ENCODE assay signal across 29 cellular contexts in genomic region chr15:74692327-74692726, GRCh38. TPM values are rescaled to one million over a fixed set of nuclear protein-coding genes. Genes with fewer than 3 reads are reported as not detected.
DNase-seq lines count a peak whose midpoint lies in the region; ATAC-seq, FAIRE-seq and TF ChIP-seq lines count a peak whose summit lies in the region.
"Had no signal": no experiment of that assay in that cellular context is flagged by ENCODE, and none has a peak within 500 bp of the region (broad histone marks: within the 10 kb centered on the region; RNA-seq: fewer than 3 reads in every experiment).

No MANE protein-coding gene starts in this region.

- H3K4me1 Mint-ChIP-seq in neural crest cell (peaks cover 29% of the 10 kb centered on the region), immature natural killer cell (peaks cover 37 to 66% of the 10 kb centered on the region in 2 donors)

- H3K4me2 ChIP-seq in HepG2 (ENCODE audit: low read depth, low read length), result no peak overlapping the region
- H3K4me2 ChIP-seq: A549, GM23338 had no signal

- ATAC-seq in HepG2 (no peak), right lobe of liver (no peak), GM18517 (IDR thresholded peaks at IDR 0.05; ENCODE audit: unreplicated experiment) (no peak)
- ATAC-seq: A549, GM23338, HCT116 had no signal

- BruUV-seq in HepG2 (replicated peaks; lab: Mats Ljungman, UMichigan), result no TSS peak

- H3K4me3 Mint-ChIP-seq in neural crest cell (peak overlapping the region; percentile 14), immature natural killer cell (no peak overlapping the region)
- H3K4me3 Mint-ChIP-seq: CD14-positive monocyte, GM23338, H9, HFFc6 had no signal

- no peak for TF ChIP-seq RAD21 in HepG2 (CRISPR knock-in tag; IDR thresholded peaks at IDR 0.05)

- H3K27ac Mint-ChIP-seq in neural crest cell (ENCODE audit: unreplicated experiment) (no peak overlapping the region), immature natural killer cell (peak overlapping the region in 1 of 6 donors; percentile 39)
- H3K27ac Mint-ChIP-seq: CD14-positive monocyte, GM23338, H9, HFFc6 had no signal

- H3K27me3 ChIP-seq in HepG2 (ENCODE audit: control insufficient read depth in 1 of 2, insufficient read depth in 2 of 2, low read length in 2 of 2) (peaks cover 0 to 4% of the 10 kb centered on the region in 2 experiments; a peak in 2 of 5 replicates), right lobe of liver (no peaks in the 10 kb centered on the region)
- H3K27me3 ChIP-seq: BE2C; BLaER1 treated with 17β-estradiol and CSF1 and Interleukin-3, amounts not matched to agents 10 nM and 100 nM had no signal

- peaks cover 74% of the 10 kb centered on the region for H3K79me2 ChIP-seq in HepG2 (ENCODE audit: insufficient read depth, low read length)

- peaks cover 35% of the 10 kb centered on the region for H3K4me1 ChIP-seq in HepG2 (ENCODE audit: insufficient read depth, low read length)
- H3K4me1 ChIP-seq in right lobe of liver, result peaks cover 0 to 13% (median 0%) of the 10 kb centered on the region in 4 donors
- H3K4me1 ChIP-seq: BE2C had no signal

- no peak for TF ChIP-seq POLR2A in HepG2 (IDR thresholded peaks at IDR 0.05; ENCODE audit: insufficient read depth in 1 of 2, low read depth in 2 of 2, low read length in 2 of 2)
- no peak for TF ChIP-seq POLR2A in right lobe of liver (IDR thresholded peaks at IDR 0.05)

- DNase-seq in HepG2 (ENCODE audit: low spot score), result no peak
- DNase-seq in right lobe of liver, result no peak
- DNase-seq in MV-4-11 (lab: John Stamatoyannopoulos, UW), result peak; percentile 21
- DNase-seq in neural crest cell (ENCODE audit: low read depth, low spot score), result no peak
- DNase-seq in immature natural killer cell, result no peak
- no peak for DNase-seq in NCI-H146 treated with DMSO at 0.1 percent for 48 hours (lab: John Stamatoyannopoulos, UW; ENCODE audit: unreplicated experiment)
- DNase-seq: 8988T; ACHN; AML-193; BE2C; Calu3; CD4-positive, alpha-beta memory T cell; COR-L47; DMS53; DMS79 treated with DMSO at 0.1 percent for 48 hours; GF-D8; H9; HFFc6 had no signal

- CTCF ChIA-PET in HepG2 (lab: Yijun Ruan, JAX; ENCODE audit: low intra/inter-chr PET ratio, low total read pairs), result no interaction called here

- H3K36me3 Mint-ChIP-seq in neural crest cell (ENCODE audit: low read depth) (no peaks in the 10 kb centered on the region), immature natural killer cell (peaks cover 0 to 7% (median 3%) of the 10 kb centered on the region in 3 donors)

- TF ChIP-seq EP300 in HepG2 (IDR thresholded peaks at IDR 0.05; ENCODE audit: low read depth in 2 of 2, low read length in 2 of 2), result no peak
- TF ChIP-seq EP300 in HepG2 (CRISPR knock-in tag; IDR thresholded peaks at IDR 0.05; ENCODE audit: borderline replicate concordance), result no peak

- no peaks in the 10 kb centered on the region for H4K20me1 ChIP-seq in HepG2 (ENCODE audit: insufficient read depth, low read length)

- intact Hi-C loops in HepG2 (cut with micrococcal nuclease; ENCODE audit: unreplicated experiment), result no loop called here
- intact Hi-C loops in right lobe of liver (cut with DNase I), result no loop called here

- no peak overlapping the region for H2AFZ ChIP-seq in HepG2 (ENCODE audit: low read length)
- H2AFZ ChIP-seq: GM23338 had no signal

- H3K27me3 Mint-ChIP-seq in neural crest cell (ENCODE audit: low read depth) (peaks cover 3% of the 10 kb centered on the region), immature natural killer cell (ENCODE audit: low read depth in 3 of 3) (peaks cover 5 to 14% (median 9%) of the 10 kb centered on the region in 3 donors)
- H3K27me3 Mint-ChIP-seq: CD4-positive, alpha-beta memory T cell had no signal

- H3K36me3 ChIP-seq in HepG2 (replicated peaks in 1 of 2; ENCODE audit: control insufficient read depth in 1 of 2, insufficient read depth in 2 of 2, low read length in 2 of 2) (peaks cover 0 to 7% of the 10 kb centered on the region in 2 experiments; a peak in 1 of 5 replicates), right lobe of liver (no peaks in the 10 kb centered on the region)
- H3K36me3 ChIP-seq: BE2C had no signal

- no peak for FAIRE-seq in HepG2 (lab: Jason Lieb, UNC)
- FAIRE-seq: A549, GM12891, GM18507 had no signal

- 100% methylated on average over 1 of the region's 1 CpG for WGBS in HepG2 (ENCODE audit: low lambda C conversion rate)
- WGBS in right lobe of liver (ENCODE audit: insufficient coverage, low coverage, low lambda C conversion rate, missing lambda C conversion rate), result 83% methylated on average over 1 of the region's 1 CpG

- POLR2A ChIA-PET in HepG2 (lab: Yijun Ruan, JAX), result no interaction called here

- no peak overlapping the region for H3K27ac ChIP-seq in HepG2 (ENCODE audit: extremely low read length, insufficient read depth, low read length)
- H3K27ac ChIP-seq in right lobe of liver, result no peak overlapping the region
- H3K27ac ChIP-seq: A549; BLaER1 treated with 17β-estradiol and CSF1 and Interleukin-3, amounts not matched to agents 10 nM and 100 nM had no signal

- H3K4me3 ChIP-seq in HepG2 (replicated peaks in 1 of 3; ENCODE audit: insufficient read depth in 1 of 3, low read depth in 2 of 3, low read length in 3 of 3) (no peak overlapping the region), right lobe of liver (no peak overlapping the region)
- H3K4me3 ChIP-seq: A549; BLaER1 treated with 17β-estradiol and CSF1 and Interleukin-3, amounts not matched to agents 10 nM and 100 nM; GM23338 had no signal

- in situ Hi-C loops in HepG2 (cut with HindIII; ENCODE audit: extremely low pct_ligation_motif_present, low pct_unique_long_range_greater_than_20kb), result no loop called here

- no peak overlapping the region for H3K9ac ChIP-seq in HepG2 (ENCODE audit: insufficient read depth, low read depth, low read length)
- H3K9ac ChIP-seq: BLaER1 treated with 17β-estradiol and CSF1 and Interleukin-3, amounts not matched to agents 10 nM and 100 nM had no signal

- no peak for TF ChIP-seq CTCF in HepG2 (CRISPR knock-in tag; IDR thresholded peaks at IDR 0.05)
- no peak for TF ChIP-seq CTCF in right lobe of liver (IDR thresholded peaks at IDR 0.05)
- no peak for TF ChIP-seq CTCF in neural crest cell (conservative IDR thresholded peaks at IDR 0.05)

- H3K9me3 Mint-ChIP-seq in neural crest cell (no peaks in the 10 kb centered on the region), immature natural killer cell (no peaks in the 10 kb centered on the region)
- H3K9me3 Mint-ChIP-seq: CD4-positive, alpha-beta memory T cell; GM23338; H9; HFFc6 had no signal

- no peaks in the 10 kb centered on the region for H3K9me3 ChIP-seq in HepG2 (ENCODE audit: low read length)
- no peaks in the 10 kb centered on the region for H3K9me3 ChIP-seq in right lobe of liver
- H3K9me3 ChIP-seq: A549; BE2C; BLaER1 treated with 17β-estradiol and CSF1 and Interleukin-3, amounts not matched to agents 10 nM and 100 nM had no signal

RNA-seq across cellular contexts. Expression of gene EDC3, which starts 3.5 kb away (rescaled TPM):
- 17.4 and 24.3 TPM in 2 replicates for total RNA-seq in HepG2 (2016; rRNA removed; fragmentation: Illumina TruSeq; extraction: Trizol)
- total RNA-seq in HepG2 (2016; cell fraction: cytosol; rRNA removed; fragmentation: Illumina TruSeq; extraction: Trizol; ENCODE audit: low read depth), result 24.4 and 37.5 TPM in 2 replicates
- 16.8 and 20.8 TPM in 2 replicates for total RNA-seq in HepG2 (2016; cell fraction: insoluble cytoplasmic fraction; rRNA removed; fragmentation: Illumina TruSeq; extraction: Trizol)
- 12.3 and 12.5 TPM in 2 replicates for total RNA-seq in HepG2 (2016; cell fraction: membrane; rRNA removed; fragmentation: Illumina TruSeq; extraction: Trizol)
- 25.1 and 27.9 TPM in 2 replicates for total RNA-seq in HepG2 (2016; cell fraction: nucleus; rRNA removed; fragmentation: Illumina TruSeq; extraction: Trizol)
- 32.0 and 40.9 TPM in 2 replicates for polyA plus RNA-seq in HepG2 (2011; rRNA removed)
- 24.9 and 25.8 TPM in 2 replicates for polyA plus RNA-seq in HepG2 (2011; cell fraction: cytosol; rRNA removed)
- polyA plus RNA-seq in HepG2 (2011; cell fraction: nucleus; rRNA removed), result 48.2 and 53.0 TPM in 2 replicates
- 21.6 and 24.3 TPM in 2 replicates for polyA plus RNA-seq in HepG2 (2012)
- 2.8 TPM in 2 replicates for polyA plus RNA-seq in HepG2 (2016; cell fraction: cytosol; fragmentation: Illumina TruSeq; extraction: Trizol; ENCODE audit: low read depth)
- polyA plus RNA-seq in HepG2 (2016; cell fraction: insoluble cytoplasmic fraction; fragmentation: Illumina TruSeq; extraction: Trizol; ENCODE audit: low read depth), result 33.6 and 38.5 TPM in 2 replicates
- polyA plus RNA-seq in HepG2 (2016; cell fraction: membrane; fragmentation: Illumina TruSeq; extraction: Trizol; ENCODE audit: low read depth), result 5.3 and 6.3 TPM in 2 replicates
- 42.7 and 44.8 TPM in 2 replicates for polyA plus RNA-seq in HepG2 (2016; cell fraction: nucleus; fragmentation: Illumina TruSeq; extraction: Trizol; ENCODE audit: insufficient read depth, low read depth)
- polyA minus RNA-seq in HepG2 (2011; rRNA and poly(A)+ RNA removed; ENCODE audit: low replicate concordance), result 107 and 153 TPM in 2 replicates
- 20.9 and 36.0 TPM in 2 replicates for polyA minus RNA-seq in HepG2 (2011; cell fraction: cytosol; rRNA and poly(A)+ RNA removed)
- polyA minus RNA-seq in HepG2 (2011; cell fraction: nucleus; rRNA and poly(A)+ RNA removed), result 46.6 and 50.0 TPM in 2 replicates
- total RNA-seq in right lobe of liver, result 10 to 100 TPM; 10.9 to 16.2 (median 11.8) TPM
- 69.8 and 75.0 TPM in 2 replicates for total RNA-seq in neural crest cell
- polyA plus RNA-seq in immature natural killer cell, result 10 to 100 TPM; 17.4 to 30.4 (median 26.1) TPM

RNA-seq across cellular contexts. Expression of gene CYP1A1, which starts 33.0 kb away (rescaled TPM):
- total RNA-seq in HepG2 (2016; rRNA removed; fragmentation: Illumina TruSeq; extraction: Trizol), result 4.1 and 7.9 TPM in 2 replicates
- 1.3 and 1.7 TPM in 2 replicates for total RNA-seq in HepG2 (2016; cell fraction: cytosol; rRNA removed; fragmentation: Illumina TruSeq; extraction: Trizol; ENCODE audit: low read depth)
- total RNA-seq in HepG2 (2016; cell fraction: insoluble cytoplasmic fraction; rRNA removed; fragmentation: Illumina TruSeq; extraction: Trizol), result 3.5 and 7.6 TPM in 2 replicates
- total RNA-seq in HepG2 (2016; cell fraction: membrane; rRNA removed; fragmentation: Illumina TruSeq; extraction: Trizol), result 3.3 and 3.8 TPM in 2 replicates
- 8.5 and 8.7 TPM in 2 replicates for total RNA-seq in HepG2 (2016; cell fraction: nucleus; rRNA removed; fragmentation: Illumina TruSeq; extraction: Trizol)
- polyA plus RNA-seq in HepG2 (2011; rRNA removed), result 8.0 and 11.0 TPM in 2 replicates
- polyA plus RNA-seq in HepG2 (2011; cell fraction: cytosol; rRNA removed), result 7.0 and 10.8 TPM in 2 replicates
- polyA plus RNA-seq in HepG2 (2011; cell fraction: nucleus; rRNA removed), result 8.4 and 11.9 TPM in 2 replicates
- polyA plus RNA-seq in HepG2 (2012), result 7.0 and 9.5 TPM in 2 replicates
- polyA plus RNA-seq in HepG2 (2016; cell fraction: cytosol; fragmentation: Illumina TruSeq; extraction: Trizol; ENCODE audit: low read depth), result 1.2 TPM in 2 replicates
- polyA plus RNA-seq in HepG2 (2016; cell fraction: insoluble cytoplasmic fraction; fragmentation: Illumina TruSeq; extraction: Trizol; ENCODE audit: low read depth), result 3.4 and 3.6 TPM in 2 replicates
- polyA plus RNA-seq in HepG2 (2016; cell fraction: membrane; fragmentation: Illumina TruSeq; extraction: Trizol; ENCODE audit: low read depth), result 1.9 and 2.1 TPM in 2 replicates
- polyA plus RNA-seq in HepG2 (2016; cell fraction: nucleus; fragmentation: Illumina TruSeq; extraction: Trizol; ENCODE audit: insufficient read depth, low read depth), result 13.4 and 14.2 TPM in 2 replicates
- 2.4 and 6.8 TPM in 2 replicates for polyA minus RNA-seq in HepG2 (2011; rRNA and poly(A)+ RNA removed; ENCODE audit: low replicate concordance)
- polyA minus RNA-seq in HepG2 (2011; cell fraction: cytosol; rRNA and poly(A)+ RNA removed), result 2.5 and 7.8 TPM in 2 replicates
- 1.9 and 5.3 TPM in 2 replicates for polyA minus RNA-seq in HepG2 (2011; cell fraction: nucleus; rRNA and poly(A)+ RNA removed)
- 10 to 100 TPM in 1 of 6 experiments, 1 to 10 TPM in 4, under 1 TPM in 1; 0.31 to 12.5 (median 2.9) TPM for total RNA-seq in right lobe of liver
- total RNA-seq in neural crest cell, result 1.7 and 2.3 TPM in 2 replicates
- not detected for polyA plus RNA-seq in immature natural killer cell
- total RNA-seq: G401, HFFc6 had no signal
- polyA plus RNA-seq: CD14-positive monocyte; CD4-positive, alpha-beta memory T cell had no signal

RNA-seq across cellular contexts. Expression of gene CYP1A2, which starts 56.3 kb away (rescaled TPM):
- total RNA-seq in HepG2 (2016; rRNA removed; fragmentation: Illumina TruSeq; extraction: Trizol) (not detected in 2 replicates), right lobe of liver (100 to 1,000 TPM in 2 of 6 experiments, 10 to 100 TPM in 2, 1 to 10 TPM in 1, under 1 TPM in 1; 0.81 to 235 (median 65.0) TPM), neural crest cell (not detected in 2 replicates)
- total RNA-seq in HepG2 (2016; cell fraction: cytosol; rRNA removed; fragmentation: Illumina TruSeq; extraction: Trizol; ENCODE audit: low read depth), result not detected in 2 replicates
- not detected in 2 replicates for total RNA-seq in HepG2 (2016; cell fraction: insoluble cytoplasmic fraction; rRNA removed; fragmentation: Illumina TruSeq; extraction: Trizol)
- total RNA-seq in HepG2 (2016; cell fraction: membrane; rRNA removed; fragmentation: Illumina TruSeq; extraction: Trizol), result not detected in 2 replicates
- not detected in 2 replicates for total RNA-seq in HepG2 (2016; cell fraction: nucleus; rRNA removed; fragmentation: Illumina TruSeq; extraction: Trizol)
- polyA plus RNA-seq in HepG2 (2011; rRNA removed) (0.07 and 0.09 TPM in 2 replicates), immature natural killer cell (not detected)
- polyA plus RNA-seq in HepG2 (2011; cell fraction: cytosol; rRNA removed), result 0.03 and 0.13 TPM in 2 replicates
- polyA plus RNA-seq in HepG2 (2011; cell fraction: nucleus; rRNA removed), result 0.03 TPM in 1 of 2 replicates, not detected in the other
- polyA plus RNA-seq in HepG2 (2012), result 0.12 and 0.23 TPM in 2 replicates
- not detected in 2 replicates for polyA plus RNA-seq in HepG2 (2016; cell fraction: cytosol; fragmentation: Illumina TruSeq; extraction: Trizol; ENCODE audit: low read depth)
- polyA plus RNA-seq in HepG2 (2016; cell fraction: insoluble cytoplasmic fraction; fragmentation: Illumina TruSeq; extraction: Trizol; ENCODE audit: low read depth), result not detected in 2 replicates
- not detected in 2 replicates for polyA plus RNA-seq in HepG2 (2016; cell fraction: membrane; fragmentation: Illumina TruSeq; extraction: Trizol; ENCODE audit: low read depth)
- not detected in 2 replicates for polyA plus RNA-seq in HepG2 (2016; cell fraction: nucleus; fragmentation: Illumina TruSeq; extraction: Trizol; ENCODE audit: insufficient read depth, low read depth)
- 0.05 TPM in 1 of 2 replicates, not detected in the other for polyA minus RNA-seq in HepG2 (2011; rRNA and poly(A)+ RNA removed; ENCODE audit: low replicate concordance)
- polyA minus RNA-seq in HepG2 (2011; cell fraction: cytosol; rRNA and poly(A)+ RNA removed), result not detected in 2 replicates
- not detected in 2 replicates for polyA minus RNA-seq in HepG2 (2011; cell fraction: nucleus; rRNA and poly(A)+ RNA removed)
- total RNA-seq: Calu3; CD4-positive, alpha-beta memory T cell; Daoy; G401; GM23338; H4; H9; HFFc6 had no signal
- polyA plus RNA-seq: A549; CD14-positive monocyte; CD4-positive, alpha-beta memory T cell; GM23338 had no signal
